ENCODE assay signal across 7 cellular contexts in genomic region chr17:41189837-41190318, GRCh38. TPM values are rescaled to one million over a fixed set of nuclear protein-coding genes. Genes with fewer than 3 reads are reported as not detected.
"Had no signal": no experiment of that assay in that cellular context is flagged by ENCODE, and none has a peak within 500 bp of the region (broad histone marks: within the 10 kb centered on the region; RNA-seq: fewer than 3 reads in every experiment).

TSS of gene KRTAP9-1 (plus strand) at chr17:41189887. CDS start at chr17:41189887, 0 bp downstream.

RNA-seq across cellular contexts. Expression of gene KRTAP9-1, which starts in this region (rescaled TPM):
- total RNA-seq: LHCN-M2, MCF 10A, PC-3, Peyer's patch, Right ventricle myocardium superior, SK-MEL-5, T-cell had no signal
